8 cellular contexts compared by ENCODE assay signal in the genomic region with DNA sequence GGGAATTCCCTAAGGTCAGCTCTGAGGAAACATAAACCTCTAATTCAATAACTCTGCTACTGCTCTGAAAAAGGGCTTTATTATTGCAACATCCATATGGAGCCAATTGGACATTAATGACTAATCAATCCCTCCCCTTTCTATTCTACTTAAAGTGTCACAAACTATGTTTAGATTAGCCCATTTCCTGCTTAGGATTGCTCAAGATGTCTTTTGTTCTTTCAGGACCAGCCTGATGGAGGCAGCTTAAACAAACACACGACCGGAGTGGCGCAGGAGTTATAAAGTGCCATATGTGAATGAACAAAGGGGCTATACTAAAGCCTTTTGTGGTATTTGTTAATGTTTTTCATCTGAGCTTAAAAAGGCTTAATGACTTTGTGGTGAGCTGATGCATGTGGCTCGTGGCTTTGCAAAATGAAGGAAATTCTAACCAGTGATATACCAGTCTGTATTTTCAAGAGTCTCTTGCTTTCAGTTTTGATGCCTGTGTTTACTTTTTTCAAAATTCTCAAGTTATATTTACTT.
DNase-seq lines count a peak whose midpoint lies in the region; ATAC-seq and TF ChIP-seq lines count a peak whose summit lies in the region.

No MANE protein-coding gene starts in this region.

- in situ Hi-C loops in transverse colon (cut with MboI; ENCODE audit: low pct_ligation_motif_present in 1 of 4, low pct_unique_long_range_greater_than_20kb in 1 of 4, low sequenced_read_pairs in 3 of 4) = no loop called here

- no peaks in the 10 kb centered on the region for H3K9me3 ChIP-seq in transverse colon

- 17 to 18% methylated on average over 4 of the region's 4 CpGs for WGBS in transverse colon (ENCODE audit: low coverage in 1 of 2), 2 donors

- TF ChIP-seq CTCF in AG10803 (conservative IDR thresholded peaks at IDR 0.05; ENCODE audit: low read length) (peak; percentile 25; the same call in 1 of the 2 replicates), fibroblast of pulmonary artery (IDR thresholded peaks at IDR 0.05; ENCODE audit: low read length, missing control alignments) (no peak), transverse colon (IDR thresholded peaks at IDR 0.05) (no peak)

- no peaks in the 10 kb centered on the region for H3K36me3 ChIP-seq in transverse colon

- peaks cover 0 to 8% (median 3%) of the 10 kb centered on the region in 4 donors for H3K4me1 ChIP-seq in transverse colon

- peak; percentile 97 for DNase-seq in AG10803 (ENCODE audit: low read depth)
- DNase-seq in HT1080 (ENCODE audit: low read depth) = peak; percentile 97
- peak; percentile 26 for DNase-seq in OCI-M1 (lab: John Stamatoyannopoulos, UW)
- peak; percentile 96 for DNase-seq in fibroblast of pulmonary artery (ENCODE audit: low read depth)
- DNase-seq in transverse colon = peak; percentile 13
- DNase-seq in medulla oblongata (ENCODE audit: extremely low spot score) = no peak

- H3K4me3 ChIP-seq in AG10803 (ENCODE audit: low read length) (no peak overlapping the region), fibroblast of pulmonary artery (replicated peaks; ENCODE audit: low read depth, low read length) (peak overlapping the region; percentile 19), transverse colon (no peak overlapping the region)

- ATAC-seq in GM18858 (IDR thresholded peaks at IDR 0.05; ENCODE audit: unreplicated experiment) (no peak), HG03378 (IDR thresholded peaks at IDR 0.05; ENCODE audit: unreplicated experiment) (no peak)

- H3K27ac ChIP-seq in transverse colon = peak overlapping the region in 3 of 4 donors; percentile 10 to 38 (median 35)

- TF ChIP-seq EP300 in transverse colon (IDR thresholded peaks at IDR 0.05; ENCODE audit: low read depth) = no peak

- no peaks in the 10 kb centered on the region for H3K27me3 ChIP-seq in transverse colon

- TF ChIP-seq POLR2A in transverse colon (IDR thresholded peaks at IDR 0.05) = no peak

- intact Hi-C loops in transverse colon (cut with DNase I; ENCODE audit: low total_unique reads) = no loop called here
